24 cellular contexts compared by ENCODE assay signal in the genomic region with DNA sequence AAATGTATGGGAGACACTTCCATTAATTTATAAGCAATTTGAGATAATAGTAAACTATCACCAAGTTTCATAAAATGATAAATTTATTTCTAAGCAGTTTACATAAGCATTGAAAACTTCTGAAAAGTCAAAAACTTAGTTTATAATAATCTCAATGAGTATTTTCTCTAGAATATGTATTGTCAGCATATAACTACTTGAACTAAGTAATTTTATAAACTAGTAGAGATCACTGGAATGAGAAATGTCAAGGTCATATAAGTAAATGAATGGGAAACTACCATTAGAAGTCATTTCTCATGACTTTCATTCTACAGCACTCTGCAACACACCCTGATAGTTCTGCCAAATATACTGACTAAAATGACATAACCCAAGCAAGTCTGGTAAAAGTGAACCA. TPM values are rescaled to one million over a fixed set of nuclear protein-coding genes. Genes with fewer than 3 reads are reported as not detected.
DNase-seq lines count a peak whose midpoint lies in the region; ATAC-seq lines count a peak whose summit lies in the region.
"Had no signal": no experiment of that assay in that cellular context is flagged by ENCODE, and none has a peak within 500 bp of the region (broad histone marks: within the 10 kb centered on the region; RNA-seq: fewer than 3 reads in every experiment).

No MANE protein-coding gene starts in this region.

- peaks cover 22 to 80% (median 73%) of the 10 kb centered on the region in 11 experiments; a peak in 19 of 22 replicates for H4K20me1 ChIP-seq in BLaER1 treated with 17β-estradiol and CSF1 and Interleukin-3, amounts not matched to agents 10 nM and 100 nM
- H4K20me1 ChIP-seq in GM23248 (ENCODE audit: insufficient read depth): peaks cover 30% of the 10 kb centered on the region

- H3K27ac ChIP-seq in BLaER1 treated with 17β-estradiol and CSF1 and Interleukin-3, amounts not matched to agents 10 nM and 100 nM: no peak overlapping the region
- H3K27ac ChIP-seq in GM23248 (no peak overlapping the region), iPS-18a (ENCODE audit: low read length) (no peak overlapping the region)
- H3K27ac ChIP-seq: ascending aorta, gastroesophageal sphincter, SK-N-MC, upper lobe of left lung had no signal

- no peak overlapping the region for H2AFZ ChIP-seq in GM23248

- H3K36me3 ChIP-seq in BLaER1 treated with 17β-estradiol and CSF1 and Interleukin-3, amounts not matched to agents 10 nM and 100 nM: peaks cover 53 to 70% (median 64%) of the 10 kb centered on the region in 11 experiments
- H3K36me3 ChIP-seq in GM23248 (ENCODE audit: low read depth): peaks cover 17% of the 10 kb centered on the region
- H3K36me3 ChIP-seq in iPS-18a (ENCODE audit: control insufficient read depth, low read depth, low read length): peaks cover 17% of the 10 kb centered on the region
- H3K36me3 ChIP-seq in H7 (replicated peaks; ENCODE audit: control insufficient read depth, insufficient read depth, low read length): peaks cover 3% of the 10 kb centered on the region; the same call in 1 of the 2 replicates

- no peaks in the 10 kb centered on the region for H3K9me2 ChIP-seq in GM23248 (ENCODE audit: insufficient read depth)

- DNase-seq in GM23248 (peak; percentile 24), OCI-M1 (lab: John Stamatoyannopoulos, UW) (peak; percentile 20), NCI-H187 (lab: John Stamatoyannopoulos, UW) (no peak), H7 (no peak)
- DNase-seq in activated CD4-positive, alpha-beta T cell treated with anti-CD3 and anti-CD28 coated beads, Interleukin-2, amount 50 U/mL, for 1 hour: no peak
- DNase-seq: activated CD4-positive, alpha-beta memory T cell treated with anti-CD3 and anti-CD28 coated beads for 36 hours; activated naive CD4-positive, alpha-beta T cell treated with anti-CD3 and anti-CD28 coated beads for 36 hours; activated T-cell treated with anti-CD3 and anti-CD28 coated beads for 4 hours; cerebellar nuclear complex; COR-L47; HFFc6; left cardiac atrium; NCI-H1930; small intestine; stimulated activated CD4-positive, alpha-beta T cell treated with anti-CD3 and anti-CD28 coated beads, Interleukin-4, amount 100 ng/mL, for 1 hour; stimulated activated naive CD8-positive, alpha-beta T cell treated with anti-CD3 and anti-CD28 coated beads, Interleukin-15, amount 100 ng/mL, for 72 hours; upper lobe of left lung had no signal

- no peak for ATAC-seq in GM18520 (IDR thresholded peaks at IDR 0.05; ENCODE audit: unreplicated experiment)
- ATAC-seq: gastroesophageal sphincter; left cardiac atrium; natural killer cell treated with Interleukin-12 subunit alpha and Interleukin-12 subunit beta and Interleukin-15 and Interleukin-18, amount 100 ng/mL, for 72 hours; stimulated activated naive CD8-positive, alpha-beta T cell treated with anti-CD3 and anti-CD28 coated beads, Interleukin-15, amount 100 ng/mL, for 72 hours had no signal

- H3K79me2 ChIP-seq in GM23248 (ENCODE audit: insufficient read depth): peaks cover 79% of the 10 kb centered on the region

- no peaks in the 10 kb centered on the region for H3K27me3 ChIP-seq in BLaER1 treated with 17β-estradiol and CSF1 and Interleukin-3, amounts not matched to agents 10 nM and 100 nM
- no peaks in the 10 kb centered on the region for H3K27me3 ChIP-seq in GM23248 (replicated peaks; ENCODE audit: insufficient read depth)
- H3K27me3 ChIP-seq in iPS-18a (ENCODE audit: control insufficient read depth, insufficient read depth, low read length): peaks cover 7% of the 10 kb centered on the region
- no peaks in the 10 kb centered on the region for H3K27me3 ChIP-seq in H7 (ENCODE audit: control insufficient read depth, insufficient read depth, low read length)
- H3K27me3 ChIP-seq: ascending aorta, gastroesophageal sphincter, upper lobe of left lung had no signal

- H3K4me1 ChIP-seq in BLaER1 treated with 17β-estradiol and CSF1 and Interleukin-3, amounts not matched to agents 10 nM and 100 nM: peaks cover 21 to 54% (median 29%) of the 10 kb centered on the region in 10 experiments
- H3K4me1 ChIP-seq in GM23248 (ENCODE audit: insufficient read depth) (peaks cover 28% of the 10 kb centered on the region), iPS-18a (ENCODE audit: control insufficient read depth, low read depth, low read length) (peaks cover 38% of the 10 kb centered on the region)

- H3K9me3 ChIP-seq in BLaER1 treated with 17β-estradiol and CSF1 and Interleukin-3, amounts not matched to agents 10 nM and 100 nM (replicated peaks in 1 of 11): peaks cover 2 to 47% (median 37%) of the 10 kb centered on the region in 11 experiments; a peak in 20 of 22 replicates
- H3K9me3 ChIP-seq in GM23248 (ENCODE audit: low read depth) (no peaks in the 10 kb centered on the region), iPS-18a (ENCODE audit: control insufficient read depth, low read depth, low read length) (no peaks in the 10 kb centered on the region)
- H3K9me3 ChIP-seq: ascending aorta, gastroesophageal sphincter, upper lobe of left lung had no signal

- H3K4me3 ChIP-seq in BLaER1 treated with 17β-estradiol and CSF1 and Interleukin-3, amounts not matched to agents 10 nM and 100 nM: 0 out of 20 replicates have a peak overlapping the region, but pooled peaks of 2 of the 10 experiments have one; percentile 82 to 84
- 0 out of 2 replicates have a peak overlapping the region, but pooled peaks have one; percentile 74 for H3K4me3 ChIP-seq in GM23248
- H3K4me3 ChIP-seq in iPS-18a (ENCODE audit: low read length): peak overlapping the region; percentile 87
- H3K4me3 ChIP-seq in H7 (ENCODE audit: insufficient read depth, low read depth, low read length): no peak overlapping the region
- H3K4me3 ChIP-seq: ascending aorta, gastroesophageal sphincter, upper lobe of left lung had no signal

- in situ Hi-C loops in GM23248 (cut with MboI): no loop called here

- peaks cover 5% of the 10 kb centered on the region; the same call in 1 of the 2 replicates for H3F3A ChIP-seq in GM23248 (ENCODE audit: insufficient read depth)

- peak overlapping the region in 9 of 11 experiments; percentile 79 to 96 (median 88); a peak in 12 of 22 replicates for H3K4me2 ChIP-seq in BLaER1 treated with 17β-estradiol and CSF1 and Interleukin-3, amounts not matched to agents 10 nM and 100 nM
- H3K4me2 ChIP-seq in GM23248 (ENCODE audit: unreplicated experiment): peak overlapping the region; percentile 93

- peak overlapping the region in 1 of 11 experiments; percentile 100; a peak in 1 of 22 replicates for H3K9ac ChIP-seq in BLaER1 treated with 17β-estradiol and CSF1 and Interleukin-3, amounts not matched to agents 10 nM and 100 nM
- H3K9ac ChIP-seq in GM23248: no peak overlapping the region
- H3K9ac ChIP-seq in iPS-18a (ENCODE audit: low read length): no peak overlapping the region

RNA-seq across cellular contexts. Expression of a gene that starts 3.4 kb away (rescaled TPM):
- 60.1 and 81.2 TPM in 2 replicates for total RNA-seq in GM23248 (2014; rRNA removed; shearing (Covaris generic))
- 235 and 257 TPM in 2 replicates for polyA plus RNA-seq in GM23248 (2016; fragmentation: Nextera tagmentation; extraction: Ambion mirVana)
- 172 and 220 TPM in 2 replicates for total RNA-seq in H7 (2014; rRNA removed; shearing (Covaris generic))

Comparison
In these comparisons a context has a peak if more than half of its experiments do, and no peak if none do; other contexts are left out.
1. DNase-seq: peak in GM23248 (single experiment) and OCI-M1 (single experiment); none in activated CD4-positive, alpha-beta T cell treated with anti-CD3 and anti-CD28 coated beads, Interleukin-2, amount 50 U/mL, for 1 hour (single experiment), NCI-H187 (0 of 2) and H7 (single experiment).